9 cellular contexts compared by ENCODE assay signal in genomic region chr15:43184407-43185160, GRCh38. TPM values are rescaled to one million over a fixed set of nuclear protein-coding genes. Genes with fewer than 3 reads are reported as not detected.
DNase-seq lines count a peak whose midpoint lies in the region; ATAC-seq and TF ChIP-seq lines count a peak whose summit lies in the region.
"Had no signal": no experiment of that assay in that cellular context is flagged by ENCODE, and none has a peak within 500 bp of the region (broad histone marks: within the 10 kb centered on the region; RNA-seq: fewer than 3 reads in every experiment).

No MANE protein-coding gene starts in this region.

- no peaks in the 10 kb centered on the region for H3K9me2 ChIP-seq in SU-DHL-6 (replicated peaks; ENCODE audit: insufficient read depth, low read length)

- peak overlapping the region; percentile 68; the same call in 1 of the 2 replicates for H3K27ac ChIP-seq in SU-DHL-6 (ENCODE audit: low read depth, low read length)
- peak overlapping the region; percentile 82 to 88 (median 87) for H3K27ac ChIP-seq in sigmoid colon

- H3K79me2 ChIP-seq in SU-DHL-6 (ENCODE audit: insufficient read depth, low read length): peaks cover 14% of the 10 kb centered on the region

- H3K4me3 ChIP-seq in SU-DHL-6 (ENCODE audit: insufficient read depth, low read length, poor library complexity, severe bottlenecking) (no peak overlapping the region), fibroblast of villous mesenchyme (ENCODE audit: low read depth, low read length) (peak overlapping the region; percentile 91), sigmoid colon (peak overlapping the region in 3 of 4 donors; percentile 61 to 83 (median 75))

- H3K9me3 ChIP-seq in SU-DHL-6 (ENCODE audit: insufficient read depth, low read length) (no peaks in the 10 kb centered on the region), sigmoid colon (no peaks in the 10 kb centered on the region)

- WGBS in sigmoid colon, 2 donors: 62 to 73% methylated on average over 10 of the region's 10 CpGs

- no peak overlapping the region for H2AFZ ChIP-seq in SU-DHL-6 (ENCODE audit: low read depth, low read length, severe bottlenecking)

- H4K20me1 ChIP-seq in SU-DHL-6 (ENCODE audit: low read depth, low read length): no peaks in the 10 kb centered on the region

- TF ChIP-seq CTCF in SU-DHL-6 (IDR thresholded peaks at IDR 0.05; ENCODE audit: insufficient read depth, low read length, poor library complexity, severe bottlenecking) (no peak), fibroblast of villous mesenchyme (IDR thresholded peaks at IDR 0.05; ENCODE audit: insufficient read depth, low read depth, low read length) (no peak), sigmoid colon (IDR thresholded peaks at IDR 0.05) (no peak)

- H3K36me3 ChIP-seq in SU-DHL-6 (ENCODE audit: low read length) (0 out of 2 replicates have a peak, but pooled peaks cover under 1% of the 10 kb centered on the region), sigmoid colon (peaks cover 0 to 22% (median 0%) of the 10 kb centered on the region in 4 donors)

- peak overlapping the region; percentile 26 for H3K4me2 ChIP-seq in SU-DHL-6 (ENCODE audit: low read depth, low read length, poor library complexity, severe bottlenecking)

- no peak for TF ChIP-seq EP300 in sigmoid colon (IDR thresholded peaks at IDR 0.05)

- peak; percentile 3 for ATAC-seq in GM21381 (IDR thresholded peaks at IDR 0.05; ENCODE audit: unreplicated experiment)

- intact Hi-C loops in sigmoid colon (cut with DNase I): loop anchor here (5.0 to 10.0 kb wide), 2 partner anchors 47 to 80 kb away; partner anchors contain the start of gene UBR1

- H3F3A ChIP-seq in SU-DHL-6 (ENCODE audit: insufficient read depth): peaks cover 30% of the 10 kb centered on the region

- H3K4me1 ChIP-seq in sigmoid colon: peaks cover 0 to 27% (median 20%) of the 10 kb centered on the region in 4 donors

- no peaks in the 10 kb centered on the region for H3K27me3 ChIP-seq in SU-DHL-6 (ENCODE audit: low read length)
- no peaks in the 10 kb centered on the region for H3K27me3 ChIP-seq in sigmoid colon

- DNase-seq in fibroblast of villous mesenchyme (ENCODE audit: low read depth): no peak
- DNase-seq in sigmoid colon: no peak
- DNase-seq in T-helper 9 cell: no peak
- DNase-seq in HuH-7.5 (ENCODE audit: low spot score): no peak
- DNase-seq in NCI-H2227 treated with DMSO at 0.1 percent for 48 hours (lab: John Stamatoyannopoulos, UW): no peak
- DNase-seq in NCI-H510A treated with DMSO at 0.1 percent for 48 hours (lab: John Stamatoyannopoulos, UW): no peak

- TF ChIP-seq POLR2A in sigmoid colon (IDR thresholded peaks at IDR 0.05): no peak

- no peak overlapping the region for H3K9ac ChIP-seq in SU-DHL-6 (ENCODE audit: low read length)

RNA-seq across cellular contexts. Expression of gene CCNDBP1, which starts 0.6 kb away (rescaled TPM):
- total RNA-seq in fibroblast of villous mesenchyme (57.7 and 67.8 TPM in 2 replicates), sigmoid colon (10 to 100 TPM; 39.1 to 80.5 (median 49.8) TPM)
- polyA plus RNA-seq in sigmoid colon: 100 to 1,000 TPM in 1 of 3 donors, 10 to 100 TPM in 2; 52.1 to 109 (median 95.5) TPM

RNA-seq across cellular contexts. Expression of gene EPB42, which starts 36.2 kb away (rescaled TPM):
- not detected in 2 replicates for total RNA-seq in fibroblast of villous mesenchyme
- total RNA-seq in sigmoid colon: not detected
- polyA plus RNA-seq in sigmoid colon: under 1 TPM in 1 of 3 donors, not detected in 2; 0.06 TPM
- total RNA-seq: activated CD8-positive, alpha-beta memory T cell treated with anti-CD3 and anti-CD28 coated beads for 36 hours had no signal

RNA-seq across cellular contexts. Expression of gene TMEM62, which starts 51.2 kb away (rescaled TPM):
- 16.8 and 18.4 TPM in 2 replicates for total RNA-seq in fibroblast of villous mesenchyme
- 10 to 100 TPM; 26.6 to 35.2 (median 33.2) TPM for total RNA-seq in sigmoid colon
- polyA plus RNA-seq in sigmoid colon: 10 to 100 TPM; 10.2 to 27.4 (median 10.8) TPM
